In genomic region chr15:90845201-90845949, GRCh38 we compare ENCODE assay signal across 7 cellular contexts. TPM values are rescaled to one million over a fixed set of nuclear protein-coding genes. Genes with fewer than 3 reads are reported as not detected.
DNase-seq lines count a peak whose midpoint lies in the region; ATAC-seq and TF ChIP-seq lines count a peak whose summit lies in the region.

No MANE protein-coding gene starts in this region.

- no peak overlapping the region for H3K4me3 ChIP-seq in tibial artery
- no peak overlapping the region for H3K4me3 ChIP-seq in CD4-positive, alpha-beta memory T cell (ENCODE audit: low read length in 2 of 2)

- intact Hi-C loops in cardiac septum (cut with DNase I) = no loop called here
- intact Hi-C loops in tibial artery (cut with DNase I; ENCODE audit: low total_unique reads) = no loop called here
- intact Hi-C loops in CD4-positive, alpha-beta memory T cell (cut with micrococcal nuclease) = no loop called here

- H3K27me3 Mint-ChIP-seq in T-helper 17 cell = no peaks in the 10 kb centered on the region
- peaks cover 0 to 1% of the 10 kb centered on the region in 2 donors for H3K27me3 Mint-ChIP-seq in CD4-positive, alpha-beta memory T cell

- peak; percentile 42 for DNase-seq in GM10266 (ENCODE audit: extremely low spot score)
- DNase-seq in T-helper 17 cell = no peak
- peak; percentile 76 for DNase-seq in cardiac septum (ENCODE audit: low spot score)
- DNase-seq in tibial artery = no peak
- no peak for DNase-seq in CD4-positive, alpha-beta memory T cell

- H3K36me3 Mint-ChIP-seq in T-helper 17 cell (ENCODE audit: low read depth) = no peaks in the 10 kb centered on the region
- no peaks in the 10 kb centered on the region for H3K36me3 Mint-ChIP-seq in CD4-positive, alpha-beta memory T cell

- CTCF ChIA-PET in CD4-positive, alpha-beta memory T cell (lab: Charles Lee; ENCODE audit: partially characterized antibody) = no interaction called here

- peaks cover 9% of the 10 kb centered on the region for H3K4me1 Mint-ChIP-seq in T-helper 17 cell
- H3K4me1 Mint-ChIP-seq in CD4-positive, alpha-beta memory T cell = peaks cover 0 to 2% (median under 1%) of the 10 kb centered on the region in 4 donors

- H3K36me3 ChIP-seq in tibial artery = no peaks in the 10 kb centered on the region
- no peaks in the 10 kb centered on the region for H3K36me3 ChIP-seq in CD4-positive, alpha-beta memory T cell (ENCODE audit: insufficient read depth, low read length)

- no peak overlapping the region for H3K27ac ChIP-seq in tibial artery
- no peak overlapping the region for H3K27ac ChIP-seq in CD4-positive, alpha-beta memory T cell (ENCODE audit: low read depth, low read length)

- H3K9me3 ChIP-seq in T-helper 17 cell (ENCODE audit: control insufficient read depth, low read length, poor library complexity, severe bottlenecking) (no peaks in the 10 kb centered on the region), tibial artery (no peaks in the 10 kb centered on the region)
- H3K9me3 ChIP-seq in CD4-positive, alpha-beta memory T cell (ENCODE audit: control insufficient read depth in 1 of 2, low read length in 2 of 2) = no peaks in the 10 kb centered on the region

- POLR2A ChIA-PET in CD4-positive, alpha-beta memory T cell (lab: Charles Lee; ENCODE audit: partially characterized antibody) = no interaction called here

- peak; percentile 89 for ATAC-seq in GM21390 (IDR thresholded peaks at IDR 0.05; ENCODE audit: unreplicated experiment)
- ATAC-seq in HG03558 (IDR thresholded peaks at IDR 0.05; ENCODE audit: extremely low read depth, unreplicated experiment) = peak; percentile 86
- peak; percentile 86 for ATAC-seq in T-helper 17 cell

- no peaks in the 10 kb centered on the region for H3K4me1 ChIP-seq in tibial artery
- H3K4me1 ChIP-seq in CD4-positive, alpha-beta memory T cell (ENCODE audit: insufficient read depth, low read length) = peaks cover 4% of the 10 kb centered on the region

- no peaks in the 10 kb centered on the region for H3K9me3 Mint-ChIP-seq in CD4-positive, alpha-beta memory T cell

- peak overlapping the region; percentile 5 for H3K4me3 Mint-ChIP-seq in T-helper 17 cell
- no peak overlapping the region for H3K4me3 Mint-ChIP-seq in CD4-positive, alpha-beta memory T cell

- H3K27me3 ChIP-seq in tibial artery = peaks cover 0 to 3% of the 10 kb centered on the region in 2 donors
- H3K27me3 ChIP-seq in CD4-positive, alpha-beta memory T cell (ENCODE audit: insufficient read depth, low read length) = no peaks in the 10 kb centered on the region

- peak overlapping the region; percentile 79 for H3K27ac Mint-ChIP-seq in T-helper 17 cell
- peak overlapping the region in 2 of 7 donors; percentile 25 to 68 for H3K27ac Mint-ChIP-seq in CD4-positive, alpha-beta memory T cell

- TF ChIP-seq CTCF in GM10266 (IDR thresholded peaks at IDR 0.05; ENCODE audit: control insufficient read depth, insufficient read depth, low read depth, missing control alignments) (no peak), tibial artery (IDR thresholded peaks at IDR 0.05) (no peak)

RNA-seq across cellular contexts. Expression of gene FURIN, which starts 23.0 kb away (rescaled TPM):
- total RNA-seq in T-helper 17 cell (100 to 1,000 TPM; 133 to 260 TPM), cardiac septum (43.9 TPM)
- 10 to 100 TPM; 37.2 to 40.3 TPM for total RNA-seq in CD4-positive, alpha-beta memory T cell
- polyA plus RNA-seq in CD4-positive, alpha-beta memory T cell = 10 to 100 TPM in 1 of 2 donors, 1 to 10 TPM in 1; 1.6 to 11.6 TPM

RNA-seq across cellular contexts. Expression of gene FES, which starts 38.9 kb away (rescaled TPM):
- 10 to 100 TPM in 1 of 2 donors, 1 to 10 TPM in 1; 6.0 to 12.7 TPM for total RNA-seq in T-helper 17 cell
- total RNA-seq in cardiac septum = 16.2 TPM
- 1 to 10 TPM; 2.3 to 3.0 TPM for total RNA-seq in CD4-positive, alpha-beta memory T cell
- not detected for polyA plus RNA-seq in CD4-positive, alpha-beta memory T cell

RNA-seq across cellular contexts. Expression of gene MAN2A2, which starts 57.7 kb away (rescaled TPM):
- total RNA-seq in T-helper 17 cell (100 to 1,000 TPM; 159 to 186 TPM), cardiac septum (73.3 TPM)
- total RNA-seq in CD4-positive, alpha-beta memory T cell = 100 to 1,000 TPM; 123 to 126 TPM
- polyA plus RNA-seq in CD4-positive, alpha-beta memory T cell = 10 to 100 TPM in 1 of 2 donors, 1 to 10 TPM in 1; 1.3 to 12.2 TPM

Comparison
In these comparisons a context has a peak if more than half of its experiments do, and no peak if none do; other contexts are left out.
1. DNase-seq: peak in GM10266 (single experiment) and cardiac septum (single experiment); none in T-helper 17 cell (0 of 3), tibial artery (0 of 2) and CD4-positive, alpha-beta memory T cell (0 of 5).
2. Peak in every context shown above with its lines, with median percentiles within 50 percentile points of each other: ATAC-seq.